In genomic region chr5:32474201-32474854, GRCh38 we compare ENCODE assay signal across 21 cellular contexts. TPM values are rescaled to one million over a fixed set of nuclear protein-coding genes. Genes with fewer than 3 reads are reported as not detected.
A peak's percentile ranks its signal among the peaks of the same experiment; 100 is the strongest.
DNase-seq lines count a peak whose midpoint lies in the region; ATAC-seq and TF ChIP-seq lines count a peak whose summit lies in the region.
"Had no signal": no experiment of that assay in that cellular context is flagged by ENCODE, and none has a peak within 500 bp of the region (broad histone marks: within the 10 kb centered on the region; RNA-seq: fewer than 3 reads in every experiment).

No MANE protein-coding gene starts in this region.

- ATAC-seq in GM23338: peak; percentile 77

- H3K4me1 ChIP-seq in GM23338 (ENCODE audit: insufficient read depth): no peaks in the 10 kb centered on the region
- peaks cover 5% of the 10 kb centered on the region for H3K4me1 ChIP-seq in iPS-15b (ENCODE audit: control insufficient read depth, insufficient read depth, low read length)
- H3K4me1 ChIP-seq in neuronal stem cell (ENCODE audit: control insufficient read depth in 2 of 2, insufficient read depth in 1 of 2, low read depth in 1 of 2, low read length in 2 of 2): peaks cover 9 to 11% of the 10 kb centered on the region in 2 donors
- H3K4me1 ChIP-seq: right atrium auricular region had no signal

- no peaks in the 10 kb centered on the region for H4K20me1 ChIP-seq in GM23338 (replicated peaks; ENCODE audit: insufficient read depth)

- H3K27me3 ChIP-seq in GM23338 (ENCODE audit: insufficient read depth) (no peaks in the 10 kb centered on the region), iPS-15b (ENCODE audit: control insufficient read depth, insufficient read depth, low read length) (no peaks in the 10 kb centered on the region), neuronal stem cell (ENCODE audit: control insufficient read depth in 3 of 3, insufficient read depth in 3 of 3, low read depth in 1 of 3, low read length in 3 of 3) (no peaks in the 10 kb centered on the region)
- H3K27me3 ChIP-seq: neutrophil, right atrium auricular region had no signal

- H3K36me3 Mint-ChIP-seq in GM23338 (ENCODE audit: low read depth) (no peaks in the 10 kb centered on the region), type B pancreatic cell (no peaks in the 10 kb centered on the region)

- no peak for DNase-seq in GM23338 (ENCODE audit: low spot score)
- peak; percentile 52 for DNase-seq in NCI-H2171 (lab: John Stamatoyannopoulos, UW)
- peak; percentile 14 for DNase-seq in neuronal stem cell (ENCODE audit: low spot score)
- DNase-seq in NCI-H226: no peak
- DNase-seq in type B pancreatic cell (ENCODE audit: extremely low spot score, unreplicated experiment): no peak
- DNase-seq in NCI-H187 (lab: John Stamatoyannopoulos, UW): no peak
- no peak for DNase-seq in NCI-H2227 treated with DMSO at 0.1 percent for 48 hours (lab: John Stamatoyannopoulos, UW)
- DNase-seq: activated CD4-positive, alpha-beta memory T cell treated with anti-CD3 and anti-CD28 coated beads, Interleukin-2, amount 10 ng/mL, durations not matched to agents 7 days and 5 days; activated CD4-positive, CD25-positive, alpha-beta regulatory T cell; C1 segment of cervical spinal cord; Calu3; endodermal cell; KBM-7; MM.1S; NCI-H1436 treated with DMSO at 0.1 percent for 48 hours; NCI-H345; NCI-H82 had no signal

- peaks cover 14% of the 10 kb centered on the region for H3K4me1 Mint-ChIP-seq in GM23338
- peaks cover 27% of the 10 kb centered on the region for H3K4me1 Mint-ChIP-seq in type B pancreatic cell (ENCODE audit: unreplicated experiment)
- H3K4me1 Mint-ChIP-seq: activated CD4-positive, alpha-beta memory T cell treated with anti-CD3 and anti-CD28 coated beads, Interleukin-2, amount 10 ng/mL, durations not matched to agents 7 days and 5 days had no signal

- no peak overlapping the region for H3K27ac Mint-ChIP-seq in GM23338
- H3K27ac Mint-ChIP-seq in type B pancreatic cell: no peak overlapping the region
- H3K27ac Mint-ChIP-seq: activated CD4-positive, alpha-beta memory T cell treated with anti-CD3 and anti-CD28 coated beads, Interleukin-2, amount 10 ng/mL, durations not matched to agents 7 days and 5 days; endodermal cell had no signal

- no peaks in the 10 kb centered on the region for H3F3A ChIP-seq in GM23338 (replicated peaks; ENCODE audit: low read depth)

- no peak overlapping the region for H2BK12ac ChIP-seq in neuronal stem cell (ENCODE audit: low read length)

- H2BK5ac ChIP-seq in neuronal stem cell (ENCODE audit: low read length): no peak overlapping the region

- H3K23ac ChIP-seq in neuronal stem cell (ENCODE audit: low read depth, low read length, poor library complexity): no peak overlapping the region

- no peak overlapping the region for H3K4me2 ChIP-seq in GM23338
- H3K4me2 ChIP-seq in neuronal stem cell (ENCODE audit: insufficient read depth, low read length, poor library complexity, severe bottlenecking): no peak overlapping the region

- H3K14ac ChIP-seq in neuronal stem cell (ENCODE audit: low read length): no peak overlapping the region

- no peak overlapping the region for H2AK5ac ChIP-seq in neuronal stem cell (ENCODE audit: low read depth, low read length)

- no peak overlapping the region for H3K4ac ChIP-seq in neuronal stem cell (ENCODE audit: low read length)

- H4K8ac ChIP-seq in neuronal stem cell (ENCODE audit: low read depth, low read length): no peak overlapping the region

- H3K18ac ChIP-seq in neuronal stem cell (ENCODE audit: low read length): peak overlapping the region; percentile 66

- H3K27me3 Mint-ChIP-seq in GM23338 (ENCODE audit: insufficient read depth, low read depth, poor library complexity) (no peaks in the 10 kb centered on the region), type B pancreatic cell (no peaks in the 10 kb centered on the region)
- H3K27me3 Mint-ChIP-seq: activated CD4-positive, alpha-beta memory T cell treated with anti-CD3 and anti-CD28 coated beads, Interleukin-2, amount 10 ng/mL, durations not matched to agents 7 days and 5 days had no signal

- no peak overlapping the region for H3K4me3 Mint-ChIP-seq in GM23338
- H3K4me3 Mint-ChIP-seq in type B pancreatic cell: no peak overlapping the region
- H3K4me3 Mint-ChIP-seq: activated CD4-positive, alpha-beta memory T cell treated with anti-CD3 and anti-CD28 coated beads, Interleukin-2, amount 10 ng/mL, durations not matched to agents 7 days and 5 days; endodermal cell had no signal

- H3K9me3 ChIP-seq in iPS-15b (ENCODE audit: control insufficient read depth, insufficient read depth, low read length) (no peaks in the 10 kb centered on the region), neuronal stem cell (replicated peaks in 1 of 2; ENCODE audit: control insufficient read depth in 2 of 2, insufficient read depth in 1 of 2, low read depth in 1 of 2, low read length in 2 of 2) (no peaks in the 10 kb centered on the region)
- H3K9me3 ChIP-seq: neutrophil, right atrium auricular region had no signal

- H3K79me1 ChIP-seq in neuronal stem cell (ENCODE audit: low read depth, low read length): no peaks in the 10 kb centered on the region

- H3K4me3 ChIP-seq in GM23338 (no peak overlapping the region), iPS-15b (ENCODE audit: low read depth, low read length) (peak overlapping the region; percentile 32), neuronal stem cell (ENCODE audit: low read length in 2 of 2) (no peak overlapping the region)
- H3K4me3 ChIP-seq: coronary artery, right atrium auricular region had no signal

- H3K36me3 ChIP-seq in GM23338 (ENCODE audit: insufficient read depth) (no peaks in the 10 kb centered on the region), iPS-15b (ENCODE audit: control insufficient read depth, insufficient read depth, low read length) (no peaks in the 10 kb centered on the region), neuronal stem cell (replicated peaks in 1 of 2; ENCODE audit: control insufficient read depth in 2 of 2, insufficient read depth in 2 of 2, low read length in 2 of 2) (no peaks in the 10 kb centered on the region)
- H3K36me3 ChIP-seq: neutrophil, right atrium auricular region had no signal

- WGBS in neuronal stem cell (ENCODE audit: extremely low coverage in 2 of 2, insufficient read length in 2 of 2, insufficient replicate concordance in 1 of 2), 2 donors: no CpG with 5 or more reads among the region's 9 CpGs

- no peak overlapping the region for H3K27ac ChIP-seq in GM23338 (ENCODE audit: low read depth)
- H3K27ac ChIP-seq in neuronal stem cell (replicated peaks; ENCODE audit: low read length): peak overlapping the region; percentile 67
- H3K27ac ChIP-seq: coronary artery, neutrophil, right atrium auricular region had no signal

- H3K9ac ChIP-seq in iPS-15b (ENCODE audit: low read depth, low read length) (no peak overlapping the region), neuronal stem cell (ENCODE audit: low read depth, low read length, poor library complexity) (no peak overlapping the region)

- H4K91ac ChIP-seq in neuronal stem cell (ENCODE audit: low read depth, low read length, poor library complexity): no peak overlapping the region

- 0 out of 2 replicates have a peak overlapping the region, but pooled peaks have one; percentile 28 for H2AFZ ChIP-seq in GM23338
- no peak overlapping the region for H2AFZ ChIP-seq in neuronal stem cell (ENCODE audit: low read length)

- H2BK120ac ChIP-seq in neuronal stem cell (ENCODE audit: low read depth, low read length): no peak overlapping the region

- no peaks in the 10 kb centered on the region for H3K9me3 Mint-ChIP-seq in GM23338
- H3K9me3 Mint-ChIP-seq in type B pancreatic cell: no peaks in the 10 kb centered on the region
- H3K9me3 Mint-ChIP-seq: activated CD4-positive, alpha-beta memory T cell treated with anti-CD3 and anti-CD28 coated beads, Interleukin-2, amount 10 ng/mL, durations not matched to agents 7 days and 5 days; endodermal cell had no signal

- TF ChIP-seq CTCF in GM23338 (conservative IDR thresholded peaks at IDR 0.05; ENCODE audit: low read depth in 2 of 2): no peak
- TF ChIP-seq CTCF in type B pancreatic cell (conservative IDR thresholded peaks at IDR 0.05): no peak

- no peaks in the 10 kb centered on the region for H3K79me2 ChIP-seq in GM23338 (replicated peaks; ENCODE audit: insufficient read depth)

- no peaks in the 10 kb centered on the region for H3K9me2 ChIP-seq in GM23338 (ENCODE audit: insufficient read depth)

- H2BK15ac ChIP-seq in neuronal stem cell (ENCODE audit: low read length): no peak overlapping the region

TF ChIP-seq in GM23338, 12 proteins besides CTCF, POLR2A, EP300 and RAD21 (continues in another document):
- TF ChIP-seq NANOG (IDR thresholded peaks at IDR 0.05; ENCODE audit: borderline replicate concordance) (no peak), EZH2 (IDR thresholded peaks at IDR 0.05; ENCODE audit: low read depth, unreplicated experiment) (no peak), ZNF331 (CRISPR knock-in tag; IDR thresholded peaks at IDR 0.05; ENCODE audit: low read depth) (no peak), CREB1 (CRISPR knock-in tag; IDR thresholded peaks at IDR 0.05; ENCODE audit: low read depth) (no peak), JUNB (IDR thresholded peaks at IDR 0.05; ENCODE audit: unreplicated experiment) (no peak), ZNF114 (CRISPR knock-in tag; IDR thresholded peaks at IDR 0.05) (no peak)
- TF ChIP-seq, protein P1, sequence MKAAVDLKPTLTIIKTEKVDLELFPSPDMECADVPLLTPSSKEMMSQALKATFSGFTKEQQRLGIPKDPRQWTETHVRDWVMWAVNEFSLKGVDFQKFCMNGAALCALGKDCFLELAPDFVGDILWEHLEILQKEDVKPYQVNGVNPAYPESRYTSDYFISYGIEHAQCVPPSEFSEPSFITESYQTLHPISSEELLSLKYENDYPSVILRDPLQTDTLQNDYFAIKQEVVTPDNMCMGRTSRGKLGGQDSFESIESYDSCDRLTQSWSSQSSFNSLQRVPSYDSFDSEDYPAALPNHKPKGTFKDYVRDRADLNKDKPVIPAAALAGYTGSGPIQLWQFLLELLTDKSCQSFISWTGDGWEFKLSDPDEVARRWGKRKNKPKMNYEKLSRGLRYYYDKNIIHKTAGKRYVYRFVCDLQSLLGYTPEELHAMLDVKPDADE (IDR thresholded peaks at IDR 0.05): no peak

RNA-seq across cellular contexts. Expression of gene ZFR, which starts 29.8 kb away (rescaled TPM):
- 103 and 107 TPM in 2 replicates for total RNA-seq in GM23338 (2014; rRNA removed; shearing (Covaris generic))
- polyA plus RNA-seq in GM23338 (2016; fragmentation: Nextera tagmentation; extraction: Ambion mirVana): 79.2 and 92.4 TPM in 2 replicates
- 66.1 TPM for polyA plus RNA-seq in neuronal stem cell (2013, experiment 1 of 2)
- polyA plus RNA-seq in neuronal stem cell (2013, experiment 2 of 2): 66.4 TPM
- total RNA-seq in type B pancreatic cell (ENCODE audit: low replicate concordance): 56.7 and 67.1 TPM in 2 replicates

Comparison
In these comparisons a context has a peak if more than half of its experiments do, and no peak if none do; other contexts are left out.
1. DNase-seq: peak in NCI-H2171 (single experiment) and neuronal stem cell (single experiment); none in GM23338 (single experiment), NCI-H226 (single experiment), type B pancreatic cell (single experiment), NCI-H187 (0 of 2) and NCI-H2227 treated with DMSO at 0.1 percent for 48 hours (single experiment).